8 cellular contexts compared by ENCODE assay signal in the genomic region with DNA sequence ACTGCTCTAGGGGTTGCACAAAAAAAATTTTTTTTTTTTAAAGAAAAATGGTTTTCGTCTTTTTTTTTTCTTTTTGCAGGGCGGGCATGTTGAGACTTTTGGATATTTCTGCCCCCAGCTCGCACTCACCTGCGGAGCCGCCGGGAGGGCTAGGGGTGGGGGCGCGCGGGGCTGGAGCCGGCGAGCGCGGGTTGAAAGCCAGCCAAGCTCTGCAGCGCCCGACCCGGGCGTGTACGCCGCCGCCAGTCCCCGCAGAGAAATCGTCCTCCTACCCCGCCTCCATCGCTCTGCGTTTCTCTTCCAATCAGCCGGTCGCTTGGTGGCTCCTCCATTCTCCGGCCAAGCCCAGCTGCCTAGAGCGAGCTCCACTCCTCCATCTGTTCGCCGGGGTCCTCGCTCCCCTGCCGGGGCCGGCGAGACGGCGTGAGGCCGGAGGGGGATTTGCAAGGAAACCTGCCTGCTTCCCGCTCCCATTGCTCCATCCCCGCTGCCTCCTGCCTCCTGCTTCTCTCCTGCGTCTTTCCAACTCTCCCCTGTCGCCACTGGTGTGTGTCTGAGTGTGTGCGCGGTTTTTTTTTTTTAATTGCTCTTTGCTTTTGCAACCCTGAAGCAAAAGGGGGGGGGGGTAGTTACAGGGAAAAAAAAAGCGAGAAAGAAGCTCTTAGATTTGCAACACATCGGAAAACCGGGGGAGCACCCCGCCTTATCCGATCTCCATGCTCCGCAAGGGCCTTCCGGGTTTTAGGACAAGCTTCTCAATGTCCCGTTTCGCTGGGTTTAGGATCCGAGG. TPM values are rescaled to one million over a fixed set of nuclear protein-coding genes. Genes with fewer than 3 reads are reported as not detected.
DNase-seq lines count a peak whose midpoint lies in the region; ATAC-seq and TF ChIP-seq lines count a peak whose summit lies in the region.

No MANE protein-coding gene starts in this region.

- no peaks in the 10 kb centered on the region for H3K27me3 ChIP-seq in hepatocyte

- H3K4me1 Mint-ChIP-seq in T-helper 2 cell treated with Interferon-gamma antibody and Interleukin-4, amounts not matched to agents 5 μg/mL and 100 μg/mL, for 36 hours (ENCODE audit: low read depth) = peaks cover 25% of the 10 kb centered on the region

- no peaks in the 10 kb centered on the region for H3K36me3 ChIP-seq in hepatocyte (replicated peaks; ENCODE audit: insufficient read depth, low read depth)

- peak; percentile 87 for DNase-seq in GM13977 (ENCODE audit: low spot score)
- peak; percentile 72 for DNase-seq in NCI-H2029 (lab: John Stamatoyannopoulos, UW)
- peak; percentile 59 for DNase-seq in T-helper 2 cell treated with Interferon-gamma antibody and Interleukin-4, amounts not matched to agents 5 μg/mL and 100 μg/mL, for 36 hours (ENCODE audit: low spot score)
- peak; percentile 88 for DNase-seq in astrocyte of the hippocampus (ENCODE audit: low read depth, low spot score)
- DNase-seq in hepatocyte (ENCODE audit: low spot score) = peak; percentile 88
- peak; percentile 86 for DNase-seq in putamen (ENCODE audit: low spot score)

- no peaks in the 10 kb centered on the region for H3K9me3 Mint-ChIP-seq in T-helper 2 cell treated with Interferon-gamma antibody and Interleukin-4, amounts not matched to agents 5 μg/mL and 100 μg/mL, for 36 hours

- under 1% methylated on average over 52 of the region's 54 CpGs for WGBS in hepatocyte (ENCODE audit: low lambda C conversion rate, missing lambda C conversion rate)

- H3K27me3 Mint-ChIP-seq in T-helper 2 cell treated with Interferon-gamma antibody and Interleukin-4, amounts not matched to agents 5 μg/mL and 100 μg/mL, for 36 hours (ENCODE audit: low read depth) = no peaks in the 10 kb centered on the region

- H3K4me3 Mint-ChIP-seq in T-helper 2 cell treated with Interferon-gamma antibody and Interleukin-4, amounts not matched to agents 5 μg/mL and 100 μg/mL, for 36 hours = peak overlapping the region; percentile 92

- no peaks in the 10 kb centered on the region for H3K9me2 ChIP-seq in hepatocyte (replicated peaks; ENCODE audit: insufficient read depth)

- peak overlapping the region; percentile 93 for H3K27ac Mint-ChIP-seq in T-helper 2 cell treated with Interferon-gamma antibody and Interleukin-4, amounts not matched to agents 5 μg/mL and 100 μg/mL, for 36 hours

- peaks cover 22% of the 10 kb centered on the region for H3K4me1 ChIP-seq in hepatocyte (ENCODE audit: insufficient read depth)

- H2AFZ ChIP-seq in hepatocyte = peak overlapping the region; percentile 58

- in situ Hi-C loops in GM13977 (cut with MboI; ENCODE audit: low pct_unique_long_range_greater_than_20kb, low sequenced_read_pairs, unreplicated experiment) = loop anchor here (25.0 kb wide), 1 partner anchor 291 kb away; the partner anchor contains the start of gene GPATCH8

- peaks cover 41% of the 10 kb centered on the region for H3K79me2 ChIP-seq in hepatocyte

- peak overlapping the region; percentile 97 for H3K4me2 ChIP-seq in hepatocyte

- peak overlapping the region; percentile 100 for H3K27ac ChIP-seq in hepatocyte

- ATAC-seq in HG03280 (IDR thresholded peaks at IDR 0.05; ENCODE audit: unreplicated experiment) (no peak), GM18868 (IDR thresholded peaks at IDR 0.05; ENCODE audit: unreplicated experiment) (no peak)

- peaks cover 20% of the 10 kb centered on the region for H4K20me1 ChIP-seq in hepatocyte (ENCODE audit: insufficient read depth, poor library complexity, severe bottlenecking)

- peaks cover 24% of the 10 kb centered on the region for H3K36me3 Mint-ChIP-seq in T-helper 2 cell treated with Interferon-gamma antibody and Interleukin-4, amounts not matched to agents 5 μg/mL and 100 μg/mL, for 36 hours (ENCODE audit: low read depth)

- peak overlapping the region; percentile 79 for H3K4me3 ChIP-seq in hepatocyte

- TF ChIP-seq CTCF in GM13977 (IDR thresholded peaks at IDR 0.05; ENCODE audit: extremely low read depth, insufficient read depth, missing control alignments) (no peak), hepatocyte (IDR thresholded peaks at IDR 0.05; ENCODE audit: poor library complexity) (no peak)

- no peaks in the 10 kb centered on the region for H3K9me3 ChIP-seq in hepatocyte (ENCODE audit: low read depth)

RNA-seq across cellular contexts. Expression of gene UBTF, which starts 1.8 kb away (rescaled TPM):
- total RNA-seq in hepatocyte = 35.0 and 38.9 TPM in 2 replicates
- polyA plus RNA-seq in hepatocyte = 37.2 and 41.1 TPM in 2 replicates

RNA-seq across cellular contexts. Expression of gene ATXN7L3, which starts 21.6 kb away (rescaled TPM):
- 64.0 and 64.3 TPM in 2 replicates for total RNA-seq in hepatocyte
- 28.7 and 29.2 TPM in 2 replicates for polyA plus RNA-seq in hepatocyte

RNA-seq across cellular contexts. Expression of gene TMUB2, which starts 34.5 kb away (rescaled TPM):
- 27.7 and 31.3 TPM in 2 replicates for total RNA-seq in hepatocyte
- 46.8 and 54.6 TPM in 2 replicates for polyA plus RNA-seq in hepatocyte

RNA-seq across cellular contexts. Expression of gene SLC4A1, which starts 46.7 kb away (rescaled TPM):
- not detected in 2 replicates for total RNA-seq in hepatocyte
- not detected in 2 replicates for polyA plus RNA-seq in hepatocyte

RNA-seq across cellular contexts. Expression of gene ASB16, which starts 50.8 kb away (rescaled TPM):
- total RNA-seq in hepatocyte = 0.23 TPM in 1 of 2 replicates, not detected in the other
- 0.71 and 2.0 TPM in 2 replicates for polyA plus RNA-seq in hepatocyte
